In genomic region chr1:110223127-110223526, GRCh38 we compare ENCODE assay signal across 37 cellular contexts.
"Had no signal": no experiment of that assay in that cellular context is flagged by ENCODE, and none has a peak within 500 bp of the region (broad histone marks: within the 10 kb centered on the region; RNA-seq: fewer than 3 reads in every experiment).

No MANE protein-coding gene starts in this region.

- FAIRE-seq: astrocyte, TTC549 had no signal

- H3K27ac Mint-ChIP-seq: activated CD4-positive, alpha-beta memory T cell treated with anti-CD3 and anti-CD28 coated beads, Interleukin-2, amount 10 ng/mL, durations not matched to agents 7 days and 5 days; activated CD4-positive, alpha-beta T cell treated with anti-CD3 and anti-CD28 coated beads for 36 hours; activated CD4-positive, alpha-beta T cell treated with anti-CD3 and anti-CD28 coated beads, Interleukin-2, amount 10 ng/mL, durations not matched to agents 7 days and 5 days; activated naive CD4-positive, alpha-beta T cell treated with anti-CD3 and anti-CD28 coated beads, Interleukin-2, amount 50 U/mL, for 72 hours; activated naive CD8-positive, alpha-beta T cell treated with anti-CD3 and anti-CD28 coated beads for 36 hours; activated T-cell treated with anti-CD3 and anti-CD28 coated beads, Interleukin-2, amount 50 U/mL, for 72 hours; activated T-helper 1 cell treated with anti-CD3 and anti-CD28 coated beads, Interleukin-12 subunit alpha, Interleukin-12 subunit beta, Interleukin-2, Interleukin-4 antibody, amounts not matched to agents 30 ng/mL and 10 ng/mL and 1 ng/mL, durations not matched to agents 14 hours and 24 hours and 36 hours; activated T-helper 17 cell treated with anti-CD3 and anti-CD28 coated beads, Interleukin-2, amount 50 U/mL, for 72 hours; T-helper 1 cell treated with Interleukin-12 subunit alpha and Interleukin-12 subunit beta and Interleukin-4 antibody, amounts not matched to agents 30 μg/mL and 1 μg/mL, for 36 hours; T-helper 2 cell treated with Interferon-gamma antibody and Interleukin-4, amounts not matched to agents 5 μg/mL and 100 μg/mL, for 36 hours had no signal

- H3K27me3 ChIP-seq: adrenal gland, body of pancreas, brain microvascular endothelial cell, breast epithelium had no signal

- H3K4me3 Mint-ChIP-seq: activated CD4-positive, alpha-beta memory T cell treated with anti-CD3 and anti-CD28 coated beads, Interleukin-2, amount 10 ng/mL, durations not matched to agents 7 days and 5 days; activated CD4-positive, alpha-beta T cell treated with anti-CD3 and anti-CD28 coated beads for 36 hours; activated CD4-positive, alpha-beta T cell treated with anti-CD3 and anti-CD28 coated beads, Interleukin-2, amount 10 ng/mL, durations not matched to agents 7 days and 5 days; activated naive CD8-positive, alpha-beta T cell treated with anti-CD3 and anti-CD28 coated beads for 36 hours; activated T-cell treated with anti-CD3 and anti-CD28 coated beads, Interleukin-2, amount 50 U/mL, for 4 hours; activated T-cell treated with anti-CD3 and anti-CD28 coated beads, Interleukin-2, amount 50 U/mL, for 72 hours; activated T-helper 1 cell treated with anti-CD3 and anti-CD28 coated beads, Interleukin-12 subunit alpha, Interleukin-12 subunit beta, Interleukin-2, Interleukin-4 antibody, amounts not matched to agents 30 ng/mL and 10 ng/mL and 1 ng/mL, durations not matched to agents 14 hours and 24 hours and 36 hours; activated T-helper 17 cell treated with anti-CD3 and anti-CD28 coated beads, Interleukin-2, amount 50 U/mL, for 72 hours; T-helper 1 cell treated with Interleukin-12 subunit alpha and Interleukin-12 subunit beta and Interleukin-4 antibody, amounts not matched to agents 30 μg/mL and 1 μg/mL, for 36 hours; T-helper 2 cell treated with Interferon-gamma antibody and Interleukin-4, amounts not matched to agents 5 μg/mL and 100 μg/mL, for 36 hours had no signal

- H3K4me1 Mint-ChIP-seq: activated CD4-positive, alpha-beta memory T cell treated with anti-CD3 and anti-CD28 coated beads, Interleukin-2, amount 10 ng/mL, durations not matched to agents 7 days and 5 days; activated CD4-positive, alpha-beta T cell treated with anti-CD3 and anti-CD28 coated beads, Interleukin-2, amount 10 ng/mL, durations not matched to agents 7 days and 5 days had no signal

- ATAC-seq: activated CD4-positive, alpha-beta T cell treated with anti-CD3 and anti-CD28 coated beads for 36 hours; activated CD4-positive, CD25-positive, alpha-beta regulatory T cell treated with anti-CD3 and anti-CD28 coated beads, Interleukin-2, amount 50 U/mL, for 24 hours; activated naive CD4-positive, alpha-beta T cell treated with anti-CD3 and anti-CD28 coated beads, Interleukin-2, amount 50 U/mL, for 72 hours; activated T-cell treated with anti-CD3 and anti-CD28 coated beads, Interleukin-2, amount 50 U/mL, for 4 hours; activated T-cell treated with anti-CD3 and anti-CD28 coated beads, Interleukin-2, amount 50 U/mL, for 72 hours; activated T-helper 17 cell treated with anti-CD3 and anti-CD28 coated beads, Interleukin-2, amount 50 U/mL, for 72 hours; body of pancreas had no signal

- DNase-seq: activated CD4-positive, alpha-beta memory T cell treated with anti-CD3 and anti-CD28 coated beads, Interleukin-2, amount 10 ng/mL, durations not matched to agents 7 days and 5 days; activated CD4-positive, alpha-beta T cell treated with anti-CD3 and anti-CD28 coated beads for 1 hour; activated CD4-positive, alpha-beta T cell treated with anti-CD3 and anti-CD28 coated beads for 36 hours; activated CD4-positive, alpha-beta T cell treated with anti-CD3 and anti-CD28 coated beads for 48 hours; activated CD4-positive, alpha-beta T cell treated with anti-CD3 and anti-CD28 coated beads, Interleukin-2, amount 10 ng/mL, durations not matched to agents 7 days and 5 days; activated CD4-positive, alpha-beta T cell treated with anti-CD3 and anti-CD28 coated beads, Interleukin-2, amount 50 U/mL, for 48 hours; activated CD4-positive, CD25-positive, alpha-beta regulatory T cell; activated CD8-positive, alpha-beta memory T cell treated with anti-CD3 and anti-CD28 coated beads, Interleukin-2, amount 50 U/mL, for 4 hours; activated effector memory CD4-positive, alpha-beta T cell treated with anti-CD3 and anti-CD28 coated beads, Interleukin-2, amount 50 U/mL, for 16 hours; activated gamma-delta T cell treated with Interleukin-2 at 50 U/mL for 16 hours; activated naive CD4-positive, alpha-beta T cell; activated naive CD4-positive, alpha-beta T cell treated with anti-CD3 and anti-CD28 coated beads, Interleukin-2, amount 50 U/mL, for 16 hours; activated naive CD8-positive, alpha-beta T cell treated with anti-CD3 and anti-CD28 coated beads for 36 hours; activated T-cell treated with anti-CD3 and anti-CD28 coated beads for 4 hours; activated T-cell treated with anti-CD3 and anti-CD28 coated beads, Interleukin-2, amount 50 U/mL, for 1 hour; activated T-cell treated with anti-CD3 and anti-CD28 coated beads, Interleukin-2, amount 50 U/mL, for 4 hours; activated T-cell treated with anti-CD3 and anti-CD28 coated beads, Interleukin-2, amount 50 U/mL, for 72 hours; adrenal gland; amniotic stem cell; aorta; body of pancreas; brain microvascular endothelial cell; central memory CD4-positive, alpha-beta T cell; SW 1271; T-helper 1 cell; T-helper 2 cell; T-helper 9 cell had no signal

- H3K4me1 ChIP-seq: adrenal gland had no signal

- H3K36me3 ChIP-seq: brain microvascular endothelial cell, breast epithelium had no signal

- H3K9me3 ChIP-seq: adrenal gland, body of pancreas, breast epithelium had no signal

- H3K9me3 Mint-ChIP-seq: activated CD4-positive, alpha-beta memory T cell treated with anti-CD3 and anti-CD28 coated beads, Interleukin-2, amount 10 ng/mL, durations not matched to agents 7 days and 5 days; activated CD4-positive, alpha-beta T cell treated with anti-CD3 and anti-CD28 coated beads, Interleukin-2, amount 10 ng/mL, durations not matched to agents 7 days and 5 days; activated naive CD4-positive, alpha-beta T cell treated with anti-CD3 and anti-CD28 coated beads, Interleukin-2, amount 50 U/mL, for 72 hours; activated naive CD8-positive, alpha-beta T cell treated with anti-CD3 and anti-CD28 coated beads for 36 hours; activated T-cell treated with anti-CD3 and anti-CD28 coated beads, Interleukin-2, amount 50 U/mL, for 4 hours; activated T-cell treated with anti-CD3 and anti-CD28 coated beads, Interleukin-2, amount 50 U/mL, for 72 hours; activated T-helper 1 cell treated with anti-CD3 and anti-CD28 coated beads, Interleukin-12 subunit alpha, Interleukin-12 subunit beta, Interleukin-2, Interleukin-4 antibody, amounts not matched to agents 30 ng/mL and 10 ng/mL and 1 ng/mL, durations not matched to agents 14 hours and 24 hours and 36 hours; activated T-helper 17 cell treated with anti-CD3 and anti-CD28 coated beads, Interleukin-2, amount 50 U/mL, for 72 hours; T-helper 1 cell treated with Interleukin-12 subunit alpha and Interleukin-12 subunit beta and Interleukin-4 antibody, amounts not matched to agents 30 μg/mL and 1 μg/mL, for 36 hours; T-helper 2 cell treated with Interferon-gamma antibody and Interleukin-4, amounts not matched to agents 5 μg/mL and 100 μg/mL, for 36 hours had no signal

- H3K4me3 ChIP-seq: adrenal gland, body of pancreas, breast epithelium had no signal

- H3K27me3 Mint-ChIP-seq: activated CD4-positive, alpha-beta memory T cell treated with anti-CD3 and anti-CD28 coated beads, Interleukin-2, amount 10 ng/mL, durations not matched to agents 7 days and 5 days; activated CD4-positive, alpha-beta T cell treated with anti-CD3 and anti-CD28 coated beads for 36 hours; activated CD4-positive, alpha-beta T cell treated with anti-CD3 and anti-CD28 coated beads, Interleukin-2, amount 10 ng/mL, durations not matched to agents 7 days and 5 days; activated naive CD8-positive, alpha-beta T cell treated with anti-CD3 and anti-CD28 coated beads for 36 hours; activated T-helper 17 cell treated with anti-CD3 and anti-CD28 coated beads, Interleukin-2, amount 50 U/mL, for 72 hours had no signal

- H3K27ac ChIP-seq: adrenal gland, body of pancreas, brain microvascular endothelial cell, breast epithelium, VCaP had no signal
